In the genomic region with DNA sequence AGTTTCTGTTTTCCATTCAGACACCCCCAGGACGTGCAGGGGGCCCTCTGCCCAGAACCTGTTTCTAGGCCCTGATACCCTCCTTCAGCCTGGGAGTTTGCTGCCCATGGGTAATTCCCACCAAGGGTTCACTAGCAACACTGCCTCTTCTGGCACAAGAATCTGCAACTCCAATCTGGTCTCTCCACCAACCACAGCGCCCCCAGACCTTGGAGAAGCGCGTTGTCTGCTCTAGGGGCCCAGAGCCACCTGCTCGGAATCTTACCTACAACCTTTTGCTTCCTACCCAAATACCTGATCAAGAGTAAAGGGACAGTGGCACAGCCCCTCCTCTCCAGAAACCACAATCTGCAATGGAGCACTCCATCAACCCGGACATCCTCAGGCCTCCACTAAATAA, we compare ENCODE assay signal across 1 cellular context.
TF ChIP-seq lines count a peak whose summit lies in the region.

No MANE protein-coding gene starts in this region.

TF ChIP-seq in IMR-90, 13 proteins besides CTCF, POLR2A, EP300 and RAD21:
- TF ChIP-seq RFX5 (IDR thresholded peaks at IDR 0.05; ENCODE audit: low read depth, low read length) (no peak), SMC3 (IDR thresholded peaks at IDR 0.05; ENCODE audit: low read depth, low read length) (no peak), MAFK (IDR thresholded peaks at IDR 0.05; ENCODE audit: low read depth, low read length) (no peak), MXI1 (IDR thresholded peaks at IDR 0.05; ENCODE audit: borderline replicate concordance, low read depth, low read length) (no peak), CHD1 (IDR thresholded peaks at IDR 0.05; ENCODE audit: low read depth, low read length) (no peak), MAZ (IDR thresholded peaks at IDR 0.05; ENCODE audit: borderline replicate concordance, low read depth, low read length) (no peak), BHLHE40 (IDR thresholded peaks at IDR 0.05; ENCODE audit: low read depth, low read length) (no peak), FOS (IDR thresholded peaks at IDR 0.05; ENCODE audit: low read depth, low read length) (no peak), RCOR1 (IDR thresholded peaks at IDR 0.05; ENCODE audit: insufficient replicate concordance, low read length) (no peak)
- TF ChIP-seq, protein P1, sequence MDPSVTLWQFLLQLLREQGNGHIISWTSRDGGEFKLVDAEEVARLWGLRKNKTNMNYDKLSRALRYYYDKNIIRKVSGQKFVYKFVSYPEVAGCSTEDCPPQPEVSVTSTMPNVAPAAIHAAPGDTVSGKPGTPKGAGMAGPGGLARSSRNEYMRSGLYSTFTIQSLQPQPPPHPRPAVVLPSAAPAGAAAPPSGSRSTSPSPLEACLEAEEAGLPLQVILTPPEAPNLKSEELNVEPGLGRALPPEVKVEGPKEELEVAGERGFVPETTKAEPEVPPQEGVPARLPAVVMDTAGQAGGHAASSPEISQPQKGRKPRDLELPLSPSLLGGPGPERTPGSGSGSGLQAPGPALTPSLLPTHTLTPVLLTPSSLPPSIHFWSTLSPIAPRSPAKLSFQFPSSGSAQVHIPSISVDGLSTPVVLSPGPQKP (IDR thresholded peaks at IDR 0.05; ENCODE audit: borderline replicate concordance, low read depth, low read length): no peak
- TF ChIP-seq, protein P2, sequence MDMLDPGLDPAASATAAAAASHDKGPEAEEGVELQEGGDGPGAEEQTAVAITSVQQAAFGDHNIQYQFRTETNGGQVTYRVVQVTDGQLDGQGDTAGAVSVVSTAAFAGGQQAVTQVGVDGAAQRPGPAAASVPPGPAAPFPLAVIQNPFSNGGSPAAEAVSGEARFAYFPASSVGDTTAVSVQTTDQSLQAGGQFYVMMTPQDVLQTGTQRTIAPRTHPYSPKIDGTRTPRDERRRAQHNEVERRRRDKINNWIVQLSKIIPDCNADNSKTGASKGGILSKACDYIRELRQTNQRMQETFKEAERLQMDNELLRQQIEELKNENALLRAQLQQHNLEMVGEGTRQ (IDR thresholded peaks at IDR 0.05; ENCODE audit: low read depth, low read length): no peak
